Comparison of ENCODE assay signal across 18 cellular contexts in the genomic region with DNA sequence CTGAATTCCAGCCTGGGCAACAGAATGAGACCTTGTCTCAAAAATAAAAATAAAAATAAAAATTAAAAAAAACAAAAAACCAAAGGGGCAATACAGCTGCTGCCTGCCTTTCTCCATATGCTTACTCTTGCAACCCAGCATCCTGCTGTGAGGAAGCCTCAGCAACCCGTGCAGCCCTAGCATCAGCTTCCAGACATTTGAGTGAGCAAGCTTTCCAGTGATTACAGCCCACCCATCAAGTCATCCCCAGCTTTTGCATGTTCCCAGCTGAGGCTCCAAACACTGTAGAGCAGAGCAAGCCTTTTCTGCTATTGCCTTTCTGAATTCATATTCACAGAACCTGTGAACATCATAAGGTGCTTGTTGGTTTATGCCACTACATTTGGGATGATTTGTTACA.
"Had no signal": no experiment of that assay in that cellular context is flagged by ENCODE, and none has a peak within 500 bp of the region (broad histone marks: within the 10 kb centered on the region; RNA-seq: fewer than 3 reads in every experiment).

No MANE protein-coding gene starts in this region.

- ATAC-seq: foreskin keratinocyte, gastroesophageal sphincter, heart left ventricle, left cardiac atrium, left lung, left ventricle myocardium superior, lower lobe of right lung, mucosa of descending colon had no signal

- H3K36me3 Mint-ChIP-seq: mesothelial cell of epicardium, naive B cell had no signal

- H3K27me3 ChIP-seq: dorsolateral prefrontal cortex, esophagus muscularis mucosa, foreskin keratinocyte, gastroesophageal sphincter, heart left ventricle, left lung had no signal

- DNase-seq: dermis blood vessel endothelial cell; dorsolateral prefrontal cortex; effector CD4-positive, alpha-beta T cell; effector memory CD4-positive, alpha-beta T cell; foreskin keratinocyte; heart left ventricle; hippocampal formation; left cardiac atrium; left lung; left ventricle myocardium superior; lower lobe of right lung; mesenchymal stem cell; mucosa of descending colon; naive B cell had no signal

- H3K4me3 Mint-ChIP-seq: mesothelial cell of epicardium, naive B cell had no signal

- H3K27ac Mint-ChIP-seq: mesothelial cell of epicardium, naive B cell had no signal

- H3K4me3 ChIP-seq: coronary artery, dorsolateral prefrontal cortex, esophagus muscularis mucosa, gastroesophageal sphincter, heart left ventricle, left lung, lower lobe of right lung, mucosa of descending colon had no signal

- H3K4me1 Mint-ChIP-seq: naive B cell had no signal

- H3K36me3 ChIP-seq: gastroesophageal sphincter, left lung, lower lobe of right lung had no signal

- H3K27ac ChIP-seq: esophagus muscularis mucosa, foreskin keratinocyte, gastroesophageal sphincter, heart left ventricle, lower lobe of right lung had no signal

- H3K9me3 ChIP-seq: esophagus muscularis mucosa, gastroesophageal sphincter, heart left ventricle, left lung, lower lobe of right lung, mucosa of descending colon had no signal

- H3K9me3 Mint-ChIP-seq: mesothelial cell of epicardium, naive B cell had no signal
